Comparison of ENCODE assay signal across 18 cellular contexts in the genomic region with DNA sequence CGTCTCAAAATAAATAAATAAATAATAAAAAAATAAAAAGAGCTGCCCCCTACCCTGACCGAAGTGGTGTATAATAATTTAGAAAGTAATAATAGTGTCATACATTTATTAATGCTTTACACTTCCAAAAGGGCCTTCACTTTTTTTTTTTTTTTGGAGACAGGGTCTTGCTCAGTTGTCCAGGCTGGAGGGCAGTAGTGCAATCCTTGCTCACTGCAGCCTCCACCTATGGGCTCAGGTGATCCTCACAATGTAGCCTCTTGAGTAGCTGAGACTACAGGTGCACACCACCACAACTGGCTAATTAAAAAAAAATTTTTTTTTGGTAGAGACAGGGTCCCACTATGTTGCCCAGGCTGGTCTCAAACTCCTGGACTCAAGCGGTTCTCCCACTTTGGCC. TPM values are rescaled to one million over a fixed set of nuclear protein-coding genes. Genes with fewer than 3 reads are reported as not detected.
A peak's percentile ranks its signal among the peaks of the same experiment; 100 is the strongest.
DNase-seq lines count a peak whose midpoint lies in the region; ATAC-seq, FAIRE-seq and TF ChIP-seq lines count a peak whose summit lies in the region.
"Had no signal": no experiment of that assay in that cellular context is flagged by ENCODE, and none has a peak within 500 bp of the region (broad histone marks: within the 10 kb centered on the region; RNA-seq: fewer than 3 reads in every experiment).

No MANE protein-coding gene starts in this region.

- H3K4me1 Mint-ChIP-seq in activated T-cell treated with anti-CD3 and anti-CD28 coated beads, Interleukin-2, amount 50 U/mL, for 4 hours (ENCODE audit: low read depth) = peaks cover 31% of the 10 kb centered on the region
- H3K4me1 Mint-ChIP-seq in astrocyte (ENCODE audit: low read depth, unreplicated experiment) (peaks cover 3% of the 10 kb centered on the region), progenitor cell of endocrine pancreas (ENCODE audit: low read depth) (peaks cover 14% of the 10 kb centered on the region)

- H3K9ac ChIP-seq in astrocyte (ENCODE audit: low read length) = no peak overlapping the region

- ATAC-seq in activated T-cell treated with anti-CD3 and anti-CD28 coated beads, Interleukin-2, amount 50 U/mL, for 4 hours = no peak
- ATAC-seq in HG03025 (IDR thresholded peaks at IDR 0.05; ENCODE audit: low FRiP score, unreplicated experiment) = no peak
- ATAC-seq: body of pancreas had no signal

- H2AFZ ChIP-seq in astrocyte (ENCODE audit: low read depth, low read length) = no peak overlapping the region

- H3K9me3 ChIP-seq in astrocyte (ENCODE audit: insufficient read depth, low read depth, low read length) = no peaks in the 10 kb centered on the region
- H3K9me3 ChIP-seq: body of pancreas, HAP-1, tibial nerve had no signal

- no peaks in the 10 kb centered on the region for H3K9me3 Mint-ChIP-seq in activated T-cell treated with anti-CD3 and anti-CD28 coated beads, Interleukin-2, amount 50 U/mL, for 4 hours
- H3K9me3 Mint-ChIP-seq in astrocyte (ENCODE audit: unreplicated experiment) (no peaks in the 10 kb centered on the region), progenitor cell of endocrine pancreas (ENCODE audit: low read depth) (no peaks in the 10 kb centered on the region)
- H3K9me3 Mint-ChIP-seq: dendritic cell treated with granulocyte-macrophage colony-stimulating factor and Interleukin-4, amounts not matched to agents 40 ng/mL and 50 ng/mL, for 4 days had no signal

- H3K79me2 ChIP-seq in astrocyte (ENCODE audit: insufficient read depth, low read length) = peaks cover 49% of the 10 kb centered on the region

- peaks cover 11% of the 10 kb centered on the region for H3K36me3 Mint-ChIP-seq in activated T-cell treated with anti-CD3 and anti-CD28 coated beads, Interleukin-2, amount 50 U/mL, for 4 hours (ENCODE audit: insufficient read depth)
- H3K36me3 Mint-ChIP-seq in astrocyte (ENCODE audit: low read depth, unreplicated experiment) = peaks cover 3% of the 10 kb centered on the region
- peaks cover 2% of the 10 kb centered on the region for H3K36me3 Mint-ChIP-seq in progenitor cell of endocrine pancreas (ENCODE audit: insufficient read depth)

- H3K36me3 ChIP-seq in astrocyte (ENCODE audit: insufficient read depth, low read length) = no peaks in the 10 kb centered on the region

- H3K27me3 ChIP-seq in astrocyte (ENCODE audit: insufficient read depth, low read length) = no peaks in the 10 kb centered on the region
- H3K27me3 ChIP-seq: body of pancreas, tibial nerve had no signal

- no peak for TF ChIP-seq CTCF in LNCaP clone FGC (IDR thresholded peaks at IDR 0.05; ENCODE audit: control insufficient read depth, extremely low read depth, insufficient read depth)
- no peak for TF ChIP-seq CTCF in astrocyte (IDR thresholded peaks at IDR 0.05; ENCODE audit: insufficient read depth, low read depth, low read length)
- no peak for TF ChIP-seq CTCF in progenitor cell of endocrine pancreas (IDR thresholded peaks at IDR 0.05; ENCODE audit: unreplicated experiment)

- H4K20me1 ChIP-seq in astrocyte (ENCODE audit: insufficient read depth, low read length) = no peaks in the 10 kb centered on the region

- DNase-seq in activated T-cell treated with anti-CD3 and anti-CD28 coated beads, Interleukin-2, amount 50 U/mL, for 4 hours = no peak
- DNase-seq in activated T-cell treated with anti-CD3 and anti-CD28 coated beads, Interleukin-2, amount 50 U/mL, for 1 hour = no peak
- no peak for DNase-seq in LNCaP clone FGC (ENCODE audit: low read depth)
- DNase-seq in astrocyte (ENCODE audit: low read depth) = no peak
- DNase-seq in progenitor cell of endocrine pancreas (ENCODE audit: low spot score, unreplicated experiment) = no peak
- no peak for DNase-seq in SIG-M5 treated with dmso at 0.1 percent for 504 hours (lab: John Stamatoyannopoulos, UW; ENCODE audit: unreplicated experiment)
- no peak for DNase-seq in HuH-7.5 (ENCODE audit: low spot score)
- DNase-seq: activated CD4-positive, alpha-beta T cell treated with anti-CD3 and anti-CD28 coated beads, Interleukin-2, amount 50 U/mL, for 1 hour; activated effector memory CD4-positive, alpha-beta T cell treated with Interleukin-2 at 50 U/mL for 16 hours; body of pancreas; mesendoderm; NCI-H1092 had no signal

- H3K4me3 ChIP-seq in LNCaP clone FGC (ENCODE audit: low read depth, low read length) (peak overlapping the region; percentile 77), astrocyte (ENCODE audit: insufficient read depth, low read depth, low read length) (no peak overlapping the region)

- H3K27ac Mint-ChIP-seq in astrocyte (ENCODE audit: unreplicated experiment) = no peak overlapping the region
- H3K27ac Mint-ChIP-seq in progenitor cell of endocrine pancreas = no peak overlapping the region

- no peaks in the 10 kb centered on the region for H3K27me3 Mint-ChIP-seq in activated T-cell treated with anti-CD3 and anti-CD28 coated beads, Interleukin-2, amount 50 U/mL, for 4 hours (ENCODE audit: low read depth)
- H3K27me3 Mint-ChIP-seq in astrocyte (ENCODE audit: low read depth, unreplicated experiment) (no peaks in the 10 kb centered on the region), progenitor cell of endocrine pancreas (no peaks in the 10 kb centered on the region)
- H3K27me3 Mint-ChIP-seq: dendritic cell treated with granulocyte-macrophage colony-stimulating factor and Interleukin-4, amounts not matched to agents 40 ng/mL and 50 ng/mL, for 4 days had no signal

- FAIRE-seq in astrocyte (lab: Jason Lieb, UNC) = no peak
- FAIRE-seq: keratinocyte had no signal

- H3K4me2 ChIP-seq in astrocyte (ENCODE audit: low read length) = no peak overlapping the region

- no peak overlapping the region for H3K27ac ChIP-seq in astrocyte (ENCODE audit: low read depth, low read length)

- peak overlapping the region; percentile 60 for H3K4me3 Mint-ChIP-seq in activated T-cell treated with anti-CD3 and anti-CD28 coated beads, Interleukin-2, amount 50 U/mL, for 4 hours
- peak overlapping the region; percentile 62 for H3K4me3 Mint-ChIP-seq in astrocyte (ENCODE audit: unreplicated experiment)
- H3K4me3 Mint-ChIP-seq in progenitor cell of endocrine pancreas (ENCODE audit: low read depth) = peak overlapping the region; percentile 100

- H3K4me1 ChIP-seq in astrocyte (ENCODE audit: insufficient read depth, low read length) = peaks cover 4% of the 10 kb centered on the region

RNA-seq across cellular contexts. Expression of a gene that starts 1.4 kb away (rescaled TPM):
- total RNA-seq in activated T-cell treated with anti-CD3 and anti-CD28 coated beads, Interleukin-2, amount 50 U/mL, for 4 hours = 1 to 10 TPM; 4.2 to 6.0 (median 5.1) TPM
- total RNA-seq in astrocyte = 14.0 and 14.9 TPM in 2 replicates
- 35.3 and 35.9 TPM in 2 replicates for total RNA-seq in progenitor cell of endocrine pancreas

RNA-seq across cellular contexts. Expression of a gene that starts 1.5 kb away (rescaled TPM):
- total RNA-seq in activated T-cell treated with anti-CD3 and anti-CD28 coated beads, Interleukin-2, amount 50 U/mL, for 4 hours = 10 to 100 TPM; 37.4 to 38.9 (median 37.9) TPM
- total RNA-seq in astrocyte = 33.7 and 35.6 TPM in 2 replicates
- 28.8 and 29.7 TPM in 2 replicates for total RNA-seq in progenitor cell of endocrine pancreas

RNA-seq across cellular contexts. Expression of a gene that starts 59.1 kb away (rescaled TPM):
- 1 to 10 TPM in 1 of 3 donors, under 1 TPM in 2; 0.68 to 1.3 (median 0.76) TPM for total RNA-seq in activated T-cell treated with anti-CD3 and anti-CD28 coated beads, Interleukin-2, amount 50 U/mL, for 4 hours
- total RNA-seq in astrocyte (2.2 and 2.4 TPM in 2 replicates), progenitor cell of endocrine pancreas (3.7 and 3.8 TPM in 2 replicates)
- total RNA-seq: G401 had no signal
